ENCODE assay signal across 8 cellular contexts in the genomic region with DNA sequence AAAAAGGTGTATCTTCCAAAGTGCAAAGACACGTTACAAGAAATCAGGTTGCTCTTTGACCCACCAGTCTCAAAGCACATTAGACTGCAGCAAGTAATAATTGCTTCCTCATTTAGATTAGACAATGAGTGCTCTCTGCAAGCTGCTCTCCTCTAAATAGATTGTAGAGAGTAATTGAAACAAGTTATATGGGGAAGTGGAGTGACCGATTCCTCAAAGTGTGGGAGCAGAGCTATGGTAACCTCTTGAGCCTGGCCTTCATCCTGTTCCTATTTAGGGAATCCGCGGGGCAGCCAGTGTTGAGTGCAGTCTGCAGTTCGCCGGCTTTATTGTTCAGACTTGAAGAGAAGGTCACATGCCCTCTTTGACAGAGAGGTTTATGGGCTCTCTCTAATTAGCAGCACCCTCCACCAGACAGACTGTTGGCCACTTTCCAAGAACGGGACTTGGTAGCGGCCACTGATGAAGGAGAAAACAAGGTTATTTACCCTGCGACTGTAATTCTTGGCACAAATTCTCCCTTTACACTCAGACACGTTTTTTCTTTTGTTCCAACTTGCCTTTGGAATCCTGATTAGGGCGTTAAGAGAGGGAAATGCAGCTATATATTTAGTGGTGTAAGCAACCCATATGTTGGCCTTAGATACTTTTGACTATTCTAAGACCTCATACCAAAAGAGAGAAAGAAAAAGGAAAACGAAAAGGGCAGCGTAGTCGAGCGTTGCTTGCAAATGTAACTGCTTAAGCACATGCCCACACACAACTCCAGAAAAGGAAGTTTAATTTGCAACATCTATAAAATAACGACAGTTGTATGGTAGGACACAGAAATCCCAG.
DNase-seq lines count a peak whose midpoint lies in the region; ATAC-seq and TF ChIP-seq lines count a peak whose summit lies in the region.

No MANE protein-coding gene starts in this region.

- H3K27ac ChIP-seq in psoas muscle = peak overlapping the region; percentile 95

- H3K9me3 ChIP-seq in psoas muscle = no peaks in the 10 kb centered on the region

- 2 to 3% (median 2%) methylated on average over 16 of the region's 16 CpGs for WGBS in psoas muscle, 3 donors

- H3K27me3 ChIP-seq in psoas muscle (ENCODE audit: insufficient read depth in 3 of 3, low read length in 2 of 3) = no peaks in the 10 kb centered on the region

- peaks cover 13% of the 10 kb centered on the region for H3K4me1 ChIP-seq in psoas muscle

- peak; percentile 24 for ATAC-seq in HG03565 (IDR thresholded peaks at IDR 0.05; ENCODE audit: unreplicated experiment)
- ATAC-seq in psoas muscle = peak in 3 of 4 donors; percentile 39 to 46 (median 44)

- DNase-seq in DMS79 treated with DMSO at 0.1 percent for 48 hours (lab: John Stamatoyannopoulos, UW) (peak; percentile 93), GM20000 (ENCODE audit: low spot score) (peak; percentile 64), NCI-H774 (lab: John Stamatoyannopoulos, UW) (peak; percentile 94), astrocyte of the hippocampus (ENCODE audit: low read depth, low spot score) (peak; percentile 83), hepatic stellate cell (ENCODE audit: low spot score) (peak; percentile 21), psoas muscle (peak; percentile 23 to 59), T1000 (lab: John Stamatoyannopoulos, UW) (no peak)

- intact Hi-C loops in psoas muscle (cut with DNase I) = loop anchor here (5.0 to 10.0 kb wide), 5 partner anchors 104 to 461 kb away; partner anchors contain the start of genes JMJD1C (in 1 of the 2) and REEP3 (in 1 of the 2)

- TF ChIP-seq CTCF in GM20000 (IDR thresholded peaks at IDR 0.05; ENCODE audit: extremely low read depth, missing control alignments) (no peak), psoas muscle (IDR thresholded peaks at IDR 0.05) (no peak)

- no peaks in the 10 kb centered on the region for H3K36me3 ChIP-seq in psoas muscle (ENCODE audit: insufficient read depth in 1 of 2, low read depth in 1 of 2)

- peak overlapping the region; percentile 79 for H3K4me3 ChIP-seq in psoas muscle
